Comparison of ENCODE assay signal across 8 cellular contexts in the genomic region with DNA sequence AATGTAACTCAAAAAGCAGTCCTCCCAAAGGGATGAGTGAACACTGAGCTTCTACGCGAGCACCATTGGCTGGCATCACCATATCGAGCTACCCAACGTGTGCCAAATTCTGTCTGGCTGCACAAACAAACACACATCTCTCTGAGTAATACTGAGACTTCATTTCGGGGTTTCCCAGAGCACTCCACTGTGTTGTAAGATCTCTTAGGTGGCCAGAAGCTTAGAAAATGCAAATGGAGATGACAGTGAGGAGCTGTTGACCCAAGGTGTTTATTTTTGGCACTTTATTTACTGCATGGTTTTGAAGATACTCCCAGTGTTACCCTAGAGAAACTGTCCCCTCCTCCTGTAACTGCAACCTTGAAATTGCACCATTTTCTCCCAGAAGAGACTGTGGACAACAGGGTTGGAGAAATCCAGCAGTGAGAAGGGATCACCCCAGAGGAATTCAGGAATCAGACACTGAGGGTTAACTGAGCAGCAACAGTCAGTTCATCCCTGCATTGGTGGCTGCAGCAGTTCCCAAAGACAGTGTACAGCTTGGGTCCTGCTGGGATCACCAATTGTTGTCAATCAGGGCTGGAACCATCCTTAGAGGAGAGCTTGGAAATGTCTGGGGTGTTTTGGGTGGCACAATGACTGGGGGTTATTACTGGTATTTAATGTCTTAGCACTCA. TPM values are rescaled to one million over a fixed set of nuclear protein-coding genes. Genes with fewer than 3 reads are reported as not detected.
DNase-seq lines count a peak whose midpoint lies in the region; ATAC-seq and TF ChIP-seq lines count a peak whose summit lies in the region.

No MANE protein-coding gene starts in this region.

- POLR2A ChIA-PET in CD8-positive, alpha-beta memory T cell (lab: Charles Lee), result interaction anchor here (0.7 to 8.3 kb wide), 10 partner anchors 9 to 81 kb away, joined by 3 to 117 read pairs (median 4); no protein-coding TSS in a partner anchor

- H3K4me3 Mint-ChIP-seq in CD8-positive, alpha-beta memory T cell, result peak overlapping the region; percentile 85 to 99 (median 99)

- peak overlapping the region; percentile 72 for H3K4me3 ChIP-seq in CD8-positive, alpha-beta memory T cell (ENCODE audit: low read length)
- H3K4me3 ChIP-seq in brain microvascular endothelial cell (ENCODE audit: low read depth, low read length) (no peak overlapping the region), ovary (no peak overlapping the region)

- intact Hi-C loops in ovary (cut with DNase I), result no loop called here
- intact Hi-C loops in Right ventricle myocardium superior (cut with DNase I), result no loop called here

- no peaks in the 10 kb centered on the region for H3K27me3 Mint-ChIP-seq in CD8-positive, alpha-beta memory T cell

- TF ChIP-seq EP300 in ovary (IDR thresholded peaks at IDR 0.05), result no peak

- WGBS in ovary, 3 donors, result 56 to 71% (median 68%) methylated on average over 5 of the region's 5 CpGs

- peaks cover 56 to 64% (median 64%) of the 10 kb centered on the region in 3 donors for H3K4me1 Mint-ChIP-seq in CD8-positive, alpha-beta memory T cell

- peaks cover 13 to 50% (median 25%) of the 10 kb centered on the region in 3 donors for H3K36me3 Mint-ChIP-seq in CD8-positive, alpha-beta memory T cell
- peaks cover 0 to 14% of the 10 kb centered on the region in 2 donors for H3K36me3 Mint-ChIP-seq in activated naive CD4-positive, alpha-beta T cell treated with anti-CD3 and anti-CD28 coated beads, Interleukin-2, amount 50 U/mL, for 72 hours

- H3K9me3 Mint-ChIP-seq in CD8-positive, alpha-beta memory T cell, result peaks cover 0 to 2% (median 0%) of the 10 kb centered on the region in 5 donors
- H3K9me3 Mint-ChIP-seq in activated naive CD4-positive, alpha-beta T cell treated with anti-CD3 and anti-CD28 coated beads, Interleukin-2, amount 50 U/mL, for 72 hours, result no peaks in the 10 kb centered on the region

- H3K36me3 ChIP-seq in CD8-positive, alpha-beta memory T cell (ENCODE audit: insufficient read depth, low read length), result no peaks in the 10 kb centered on the region
- H3K36me3 ChIP-seq in brain microvascular endothelial cell (replicated peaks), result no peaks in the 10 kb centered on the region
- H3K36me3 ChIP-seq in ovary, result no peaks in the 10 kb centered on the region

- no peaks in the 10 kb centered on the region for H3K9me3 ChIP-seq in CD8-positive, alpha-beta memory T cell (ENCODE audit: low read length)
- no peaks in the 10 kb centered on the region for H3K9me3 ChIP-seq in ovary

- no peaks in the 10 kb centered on the region for H3K27me3 ChIP-seq in CD8-positive, alpha-beta memory T cell (ENCODE audit: insufficient read depth, low read length, poor library complexity, severe bottlenecking)
- H3K27me3 ChIP-seq in brain microvascular endothelial cell (replicated peaks) (no peaks in the 10 kb centered on the region), ovary (no peaks in the 10 kb centered on the region)

- TF ChIP-seq CTCF in brain microvascular endothelial cell (IDR thresholded peaks at IDR 0.05; ENCODE audit: low read depth, low read length, missing control alignments), result no peak
- no peak for TF ChIP-seq CTCF in ovary (IDR thresholded peaks at IDR 0.05)

- H3K27ac ChIP-seq in CD8-positive, alpha-beta memory T cell (ENCODE audit: low read depth, low read length), result peak overlapping the region; percentile 21
- H3K27ac ChIP-seq in brain microvascular endothelial cell (no peak overlapping the region), ovary (no peak overlapping the region)

- no peak for TF ChIP-seq POLR2A in ovary (IDR thresholded peaks at IDR 0.05)

- H3K4me1 ChIP-seq in CD8-positive, alpha-beta memory T cell (ENCODE audit: insufficient read depth, low read length), result peaks cover 48% of the 10 kb centered on the region
- H3K4me1 ChIP-seq in ovary (ENCODE audit: insufficient read depth), result no peaks in the 10 kb centered on the region

- DNase-seq in CD8-positive, alpha-beta memory T cell, result peak in 2 of 5 donors; percentile 60 to 72
- no peak for DNase-seq in activated naive CD4-positive, alpha-beta T cell treated with anti-CD3 and anti-CD28 coated beads, Interleukin-2, amount 50 U/mL, for 72 hours (ENCODE audit: low spot score in 2 of 2)
- DNase-seq in HuH-7.5 (ENCODE audit: low spot score), result no peak
- no peak for DNase-seq in brain microvascular endothelial cell
- DNase-seq in ovary, result no peak
- DNase-seq in Right ventricle myocardium superior, result no peak

- in situ Hi-C loops in brain microvascular endothelial cell (cut with HindIII; ENCODE audit: low pct_ligation_motif_present, low sequenced_read_pairs), result no loop called here

- peak overlapping the region; percentile 84 to 97 (median 90) for H3K27ac Mint-ChIP-seq in CD8-positive, alpha-beta memory T cell
- H3K27ac Mint-ChIP-seq in activated naive CD4-positive, alpha-beta T cell treated with anti-CD3 and anti-CD28 coated beads, Interleukin-2, amount 50 U/mL, for 72 hours, result peak overlapping the region; percentile 83 to 97

- CTCF ChIA-PET in CD8-positive, alpha-beta memory T cell (lab: Charles Lee), result interaction anchor here (0.6 to 9.4 kb wide), 17 partner anchors 8 to 134 kb away, joined by 3 to 192 read pairs (median 42); no protein-coding TSS in a partner anchor

- ATAC-seq in GM19452 (IDR thresholded peaks at IDR 0.05; ENCODE audit: unreplicated experiment) (peak; percentile 64), HG03457 (IDR thresholded peaks at IDR 0.05; ENCODE audit: unreplicated experiment) (peak; percentile 63), Right ventricle myocardium superior (ENCODE audit: poor library complexity) (no peak)
- peak; percentile 65 to 72 for ATAC-seq in activated naive CD4-positive, alpha-beta T cell treated with anti-CD3 and anti-CD28 coated beads, Interleukin-2, amount 50 U/mL, for 72 hours

RNA-seq across cellular contexts. Expression of gene RIPOR2, which starts 1.0 kb away (rescaled TPM):
- 10 to 100 TPM; 54.4 to 58.2 TPM for total RNA-seq in CD8-positive, alpha-beta memory T cell
- 427 TPM for polyA plus RNA-seq in CD8-positive, alpha-beta memory T cell
- 100 to 1,000 TPM in 1 of 2 donors, 10 to 100 TPM in 1; 63.9 to 126 TPM for total RNA-seq in activated naive CD4-positive, alpha-beta T cell treated with anti-CD3 and anti-CD28 coated beads, Interleukin-2, amount 50 U/mL, for 72 hours
- total RNA-seq in ovary (10 to 100 TPM in 1 of 7 donors, 1 to 10 TPM in 6; 1.1 to 14.4 (median 4.5) TPM), Right ventricle myocardium superior (3.1 TPM)
- polyA plus RNA-seq in ovary, result 1 to 10 TPM; 3.6 to 8.1 TPM
